9 cellular contexts compared by ENCODE assay signal in the genomic region with DNA sequence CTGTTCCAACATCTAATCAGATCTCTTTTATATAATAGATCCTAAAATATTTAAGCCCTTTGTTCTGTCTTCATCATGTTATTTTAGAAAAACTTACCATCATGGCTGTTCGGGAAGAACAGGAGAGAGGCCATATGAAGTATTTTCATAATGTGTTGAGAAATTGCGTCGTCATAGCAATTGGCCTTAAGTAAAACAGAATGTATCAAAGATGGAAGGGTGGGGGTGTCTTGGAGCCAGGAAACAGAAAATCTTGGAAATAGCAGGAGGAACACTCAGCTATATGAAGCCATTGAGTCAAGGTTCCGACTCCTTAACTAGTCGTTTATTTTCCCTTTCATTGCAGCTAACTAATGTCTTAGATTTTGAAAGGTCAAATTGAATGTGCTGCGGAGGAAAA. TPM values are rescaled to one million over a fixed set of nuclear protein-coding genes. Genes with fewer than 3 reads are reported as not detected.
DNase-seq lines count a peak whose midpoint lies in the region; ATAC-seq and TF ChIP-seq lines count a peak whose summit lies in the region.
"Had no signal": no experiment of that assay in that cellular context is flagged by ENCODE, and none has a peak within 500 bp of the region (broad histone marks: within the 10 kb centered on the region; RNA-seq: fewer than 3 reads in every experiment).

No MANE protein-coding gene starts in this region.

- TF ChIP-seq POLR2A in upper lobe of left lung (IDR thresholded peaks at IDR 0.05) = no peak

- ATAC-seq in upper lobe of left lung (ENCODE audit: low FRiP score in 2 of 2) = no peak
- ATAC-seq in activated naive CD4-positive, alpha-beta T cell treated with anti-CD3 and anti-CD28 coated beads, Interleukin-2, amount 50 U/mL, for 72 hours = no peak

- H3K4me3 ChIP-seq in upper lobe of left lung = peak overlapping the region in 3 of 4 donors; percentile 78 to 96 (median 88)

- no peak overlapping the region for H3K27ac Mint-ChIP-seq in activated T-helper 1 cell treated with anti-CD3 and anti-CD28 coated beads, Interleukin-12 subunit alpha, Interleukin-12 subunit beta, Interleukin-2, Interleukin-4 antibody, amounts not matched to agents 30 ng/mL and 10 ng/mL and 1 ng/mL, durations not matched to agents 14 hours and 24 hours and 36 hours
- H3K27ac Mint-ChIP-seq in activated naive CD4-positive, alpha-beta T cell treated with anti-CD3 and anti-CD28 coated beads, Interleukin-2, amount 50 U/mL, for 72 hours = no peak overlapping the region
- no peak overlapping the region for H3K27ac Mint-ChIP-seq in T-helper 2 cell treated with Interferon-gamma antibody and Interleukin-4, amounts not matched to agents 5 μg/mL and 100 μg/mL, for 36 hours
- H3K27ac Mint-ChIP-seq: CD4-positive, alpha-beta T cell had no signal

- peaks cover 52 to 78% (median 66%) of the 10 kb centered on the region in 4 donors for H3K4me1 ChIP-seq in upper lobe of left lung

- H3K36me3 Mint-ChIP-seq in activated T-helper 1 cell treated with anti-CD3 and anti-CD28 coated beads, Interleukin-12 subunit alpha, Interleukin-12 subunit beta, Interleukin-2, Interleukin-4 antibody, amounts not matched to agents 30 ng/mL and 10 ng/mL and 1 ng/mL, durations not matched to agents 14 hours and 24 hours and 36 hours (ENCODE audit: low read depth) = peaks cover 8% of the 10 kb centered on the region
- peaks cover 0 to 7% of the 10 kb centered on the region in 2 donors for H3K36me3 Mint-ChIP-seq in activated naive CD4-positive, alpha-beta T cell treated with anti-CD3 and anti-CD28 coated beads, Interleukin-2, amount 50 U/mL, for 72 hours
- H3K36me3 Mint-ChIP-seq in T-helper 2 cell treated with Interferon-gamma antibody and Interleukin-4, amounts not matched to agents 5 μg/mL and 100 μg/mL, for 36 hours (ENCODE audit: low read depth) = peaks cover 4% of the 10 kb centered on the region

- H3K27ac ChIP-seq in angular gyrus (ENCODE audit: low read depth, low read length) (peak overlapping the region; percentile 85), upper lobe of left lung (peak overlapping the region; percentile 93 to 99 (median 97))

- no peaks in the 10 kb centered on the region for H3K9me3 Mint-ChIP-seq in activated T-helper 1 cell treated with anti-CD3 and anti-CD28 coated beads, Interleukin-12 subunit alpha, Interleukin-12 subunit beta, Interleukin-2, Interleukin-4 antibody, amounts not matched to agents 30 ng/mL and 10 ng/mL and 1 ng/mL, durations not matched to agents 14 hours and 24 hours and 36 hours
- no peaks in the 10 kb centered on the region for H3K9me3 Mint-ChIP-seq in activated naive CD4-positive, alpha-beta T cell treated with anti-CD3 and anti-CD28 coated beads, Interleukin-2, amount 50 U/mL, for 72 hours
- H3K9me3 Mint-ChIP-seq in T-helper 2 cell treated with Interferon-gamma antibody and Interleukin-4, amounts not matched to agents 5 μg/mL and 100 μg/mL, for 36 hours = no peaks in the 10 kb centered on the region
- H3K9me3 Mint-ChIP-seq: CD4-positive, alpha-beta T cell had no signal

- no peaks in the 10 kb centered on the region for H3K27me3 ChIP-seq in upper lobe of left lung

- no peak overlapping the region for H3K4me3 Mint-ChIP-seq in activated T-helper 1 cell treated with anti-CD3 and anti-CD28 coated beads, Interleukin-12 subunit alpha, Interleukin-12 subunit beta, Interleukin-2, Interleukin-4 antibody, amounts not matched to agents 30 ng/mL and 10 ng/mL and 1 ng/mL, durations not matched to agents 14 hours and 24 hours and 36 hours
- no peak overlapping the region for H3K4me3 Mint-ChIP-seq in T-helper 2 cell treated with Interferon-gamma antibody and Interleukin-4, amounts not matched to agents 5 μg/mL and 100 μg/mL, for 36 hours
- H3K4me3 Mint-ChIP-seq: CD4-positive, alpha-beta T cell had no signal

- WGBS in upper lobe of left lung, 2 donors = 18 to 29% methylated on average over 6 of the region's 6 CpGs

- H3K27me3 Mint-ChIP-seq in activated T-helper 1 cell treated with anti-CD3 and anti-CD28 coated beads, Interleukin-12 subunit alpha, Interleukin-12 subunit beta, Interleukin-2, Interleukin-4 antibody, amounts not matched to agents 30 ng/mL and 10 ng/mL and 1 ng/mL, durations not matched to agents 14 hours and 24 hours and 36 hours (ENCODE audit: insufficient read depth) = no peaks in the 10 kb centered on the region
- H3K27me3 Mint-ChIP-seq in T-helper 2 cell treated with Interferon-gamma antibody and Interleukin-4, amounts not matched to agents 5 μg/mL and 100 μg/mL, for 36 hours (ENCODE audit: low read depth) = no peaks in the 10 kb centered on the region
- H3K27me3 Mint-ChIP-seq: CD4-positive, alpha-beta T cell had no signal

- no peak for TF ChIP-seq CTCF in upper lobe of left lung (IDR thresholded peaks at IDR 0.05)

- H3K4me1 Mint-ChIP-seq in activated T-helper 1 cell treated with anti-CD3 and anti-CD28 coated beads, Interleukin-12 subunit alpha, Interleukin-12 subunit beta, Interleukin-2, Interleukin-4 antibody, amounts not matched to agents 30 ng/mL and 10 ng/mL and 1 ng/mL, durations not matched to agents 14 hours and 24 hours and 36 hours (ENCODE audit: low read depth) = peaks cover 51% of the 10 kb centered on the region
- peaks cover 50% of the 10 kb centered on the region for H3K4me1 Mint-ChIP-seq in T-helper 2 cell treated with Interferon-gamma antibody and Interleukin-4, amounts not matched to agents 5 μg/mL and 100 μg/mL, for 36 hours (ENCODE audit: low read depth)

- no peaks in the 10 kb centered on the region for H3K9me3 ChIP-seq in upper lobe of left lung

- peak; percentile 19 for DNase-seq in NCI-H748 (lab: John Stamatoyannopoulos, UW; ENCODE audit: unreplicated experiment)
- no peak for DNase-seq in NCI-H748 treated with DMSO at 0.1 percent for 48 hours (lab: John Stamatoyannopoulos, UW)
- DNase-seq in kidney glomerular epithelial cell (lab: John Stamatoyannopoulos, UW) = peak; percentile 39
- DNase-seq in upper lobe of left lung = no peak
- no peak for DNase-seq in activated T-helper 1 cell treated with anti-CD3 and anti-CD28 coated beads, Interleukin-12 subunit alpha, Interleukin-12 subunit beta, Interleukin-2, Interleukin-4 antibody, amounts not matched to agents 30 ng/mL and 10 ng/mL and 1 ng/mL, durations not matched to agents 14 hours and 24 hours and 36 hours (ENCODE audit: low spot score)
- DNase-seq in activated naive CD4-positive, alpha-beta T cell treated with anti-CD3 and anti-CD28 coated beads, Interleukin-2, amount 50 U/mL, for 72 hours (ENCODE audit: low spot score in 2 of 2) = no peak
- no peak for DNase-seq in T-helper 2 cell treated with Interferon-gamma antibody and Interleukin-4, amounts not matched to agents 5 μg/mL and 100 μg/mL, for 36 hours (ENCODE audit: low spot score)

- no peak for TF ChIP-seq EP300 in upper lobe of left lung (IDR thresholded peaks at IDR 0.05)

- H3K36me3 ChIP-seq in upper lobe of left lung = no peaks in the 10 kb centered on the region

- intact Hi-C loops in activated T-helper 1 cell treated with anti-CD3 and anti-CD28 coated beads, Interleukin-12 subunit alpha, Interleukin-12 subunit beta, Interleukin-2, Interleukin-4 antibody, amounts not matched to agents 30 ng/mL and 10 ng/mL and 1 ng/mL, durations not matched to agents 14 hours and 24 hours and 36 hours (cut with micrococcal nuclease) = loop anchor here (2.0 to 10.0 kb wide), 10 partner anchors 131 to 624 kb away; a partner anchor contains a TSS

RNA-seq across cellular contexts. Expression of a gene that starts 1.3 kb away (rescaled TPM):
- 100 to 1,000 TPM; 254 to 547 (median 401) TPM for total RNA-seq in upper lobe of left lung
- 298 and 304 TPM in 2 replicates for total RNA-seq in activated T-helper 1 cell treated with anti-CD3 and anti-CD28 coated beads, Interleukin-12 subunit alpha, Interleukin-12 subunit beta, Interleukin-2, Interleukin-4 antibody, amounts not matched to agents 30 ng/mL and 10 ng/mL and 1 ng/mL, durations not matched to agents 14 hours and 24 hours and 36 hours
- 100 to 1,000 TPM; 242 to 278 TPM for total RNA-seq in activated naive CD4-positive, alpha-beta T cell treated with anti-CD3 and anti-CD28 coated beads, Interleukin-2, amount 50 U/mL, for 72 hours

RNA-seq across cellular contexts. Expression of a gene that starts 49.2 kb away (rescaled TPM):
- 10 to 100 TPM; 19.0 to 36.7 (median 24.5) TPM for total RNA-seq in upper lobe of left lung
- total RNA-seq in activated T-helper 1 cell treated with anti-CD3 and anti-CD28 coated beads, Interleukin-12 subunit alpha, Interleukin-12 subunit beta, Interleukin-2, Interleukin-4 antibody, amounts not matched to agents 30 ng/mL and 10 ng/mL and 1 ng/mL, durations not matched to agents 14 hours and 24 hours and 36 hours = 51.4 and 52.0 TPM in 2 replicates
- total RNA-seq in activated naive CD4-positive, alpha-beta T cell treated with anti-CD3 and anti-CD28 coated beads, Interleukin-2, amount 50 U/mL, for 72 hours = 10 to 100 TPM; 51.4 to 57.0 TPM

Comparison
In these comparisons a context has a peak if more than half of its experiments do, and no peak if none do; other contexts are left out.
1. DNase-seq: peak in NCI-H748 (single experiment) and kidney glomerular epithelial cell (single experiment); none in NCI-H748 treated with DMSO at 0.1 percent for 48 hours (single experiment), upper lobe of left lung (0 of 2), activated T-helper 1 cell treated with anti-CD3 and anti-CD28 coated beads, Interleukin-12 subunit alpha, Interleukin-12 subunit beta, Interleukin-2, Interleukin-4 antibody, amounts not matched to agents 30 ng/mL and 10 ng/mL and 1 ng/mL, durations not matched to agents 14 hours and 24 hours and 36 hours (single experiment), activated naive CD4-positive, alpha-beta T cell treated with anti-CD3 and anti-CD28 coated beads, Interleukin-2, amount 50 U/mL, for 72 hours (0 of 2) and T-helper 2 cell treated with Interferon-gamma antibody and Interleukin-4, amounts not matched to agents 5 μg/mL and 100 μg/mL, for 36 hours (single experiment).